Comparison of ENCODE assay signal across 11 cellular contexts in the genomic region with DNA sequence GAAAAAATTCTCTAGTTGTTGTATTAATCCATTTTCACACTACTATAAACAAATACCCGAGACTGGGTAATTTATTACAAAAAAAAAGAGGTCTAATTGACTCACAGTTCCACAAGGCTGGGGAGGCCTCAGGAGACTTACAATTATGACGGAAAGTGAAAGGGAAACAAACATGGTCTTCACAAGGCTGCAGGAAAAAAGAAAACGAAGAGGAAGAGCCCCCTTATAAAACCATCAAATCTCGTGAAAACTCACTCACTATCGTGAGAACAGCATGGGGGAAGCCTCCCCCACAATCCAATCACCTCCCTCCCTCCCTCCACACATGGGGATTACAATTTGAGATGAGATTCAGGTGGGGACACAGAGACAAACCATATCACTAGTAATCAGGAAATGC.
DNase-seq lines count a peak whose midpoint lies in the region; ATAC-seq, FAIRE-seq and TF ChIP-seq lines count a peak whose summit lies in the region.
"Had no signal": no experiment of that assay in that cellular context is flagged by ENCODE, and none has a peak within 500 bp of the region (broad histone marks: within the 10 kb centered on the region; RNA-seq: fewer than 3 reads in every experiment).

No MANE protein-coding gene starts in this region.

- 14 to 22% (median 20%) methylated on average over 5 of the region's 5 CpGs for WGBS in small intestine, 3 donors

- no peaks in the 10 kb centered on the region for H3K9me3 ChIP-seq in small intestine (ENCODE audit: control insufficient read depth, low read depth)

- peak overlapping the region in 1 of 2 donors; percentile 78 for H3K27ac ChIP-seq in small intestine (ENCODE audit: low read depth in 1 of 2, low read length in 1 of 2)
- H3K27ac ChIP-seq: cardiac muscle cell had no signal

- no peak for FAIRE-seq in small intestine (lab: Jason Lieb, UNC)

- H3K4me1 Mint-ChIP-seq in activated T-cell treated with anti-CD3 and anti-CD28 coated beads, Interleukin-2, amount 50 U/mL, for 4 hours (ENCODE audit: low read depth): peaks cover 8% of the 10 kb centered on the region
- peaks cover 6 to 14% (median 9%) of the 10 kb centered on the region in 3 donors for H3K4me1 Mint-ChIP-seq in T-cell

- H3K36me3 ChIP-seq in small intestine (ENCODE audit: control insufficient read depth in 2 of 2, insufficient read depth in 2 of 2, low read length in 2 of 2): no peaks in the 10 kb centered on the region
- H3K36me3 ChIP-seq: cardiac muscle cell had no signal

- H3K36me3 Mint-ChIP-seq in activated T-cell treated with anti-CD3 and anti-CD28 coated beads, Interleukin-2, amount 50 U/mL, for 4 hours (ENCODE audit: insufficient read depth): no peaks in the 10 kb centered on the region
- no peaks in the 10 kb centered on the region for H3K36me3 Mint-ChIP-seq in T-cell

- CTCF ChIA-PET in T-cell (lab: Charles Lee): no interaction called here

- no peaks in the 10 kb centered on the region for H3K27me3 ChIP-seq in small intestine (ENCODE audit: control insufficient read depth in 2 of 2, insufficient read depth in 2 of 2, low read length in 2 of 2)
- H3K27me3 ChIP-seq: cardiac muscle cell had no signal

- peak overlapping the region; percentile 62 for H3K4me3 Mint-ChIP-seq in activated T-cell treated with anti-CD3 and anti-CD28 coated beads, Interleukin-2, amount 50 U/mL, for 4 hours
- peak overlapping the region; percentile 35 to 50 (median 41) for H3K4me3 Mint-ChIP-seq in T-cell

- H3K27ac Mint-ChIP-seq in T-cell: peak overlapping the region; percentile 76 to 90

- no peaks in the 10 kb centered on the region for H3K9me3 Mint-ChIP-seq in activated T-cell treated with anti-CD3 and anti-CD28 coated beads, Interleukin-2, amount 50 U/mL, for 4 hours
- no peaks in the 10 kb centered on the region for H3K9me3 Mint-ChIP-seq in T-cell

- POLR2A ChIA-PET in T-cell (lab: Charles Lee): no interaction called here

- DNase-seq in activated T-cell treated with anti-CD3 and anti-CD28 coated beads, Interleukin-2, amount 50 U/mL, for 4 hours: no peak
- no peak for DNase-seq in activated T-cell treated with anti-CD3 and anti-CD28 coated beads, Interleukin-2, amount 50 U/mL, for 1 hour
- DNase-seq in T-cell (peak in 1 of 34 experiments; percentile 2), small intestine (peak; percentile 4), T-helper 9 cell (no peak)
- DNase-seq in stimulated activated naive CD4-positive, alpha-beta T cell (lab: John Stamatoyannopoulos, UW): no peak
- DNase-seq: islet precursor cell had no signal

- H3K27me3 Mint-ChIP-seq in activated T-cell treated with anti-CD3 and anti-CD28 coated beads, Interleukin-2, amount 50 U/mL, for 4 hours (ENCODE audit: low read depth): no peaks in the 10 kb centered on the region
- H3K27me3 Mint-ChIP-seq in T-cell: no peaks in the 10 kb centered on the region

- H3K4me1 ChIP-seq in small intestine (ENCODE audit: control insufficient read depth in 2 of 2, insufficient read depth in 1 of 2, low read depth in 1 of 2, low read length in 1 of 2): no peaks in the 10 kb centered on the region

- ATAC-seq in activated T-cell treated with anti-CD3 and anti-CD28 coated beads, Interleukin-2, amount 50 U/mL, for 4 hours: peak; percentile 51 to 65
- ATAC-seq in HG02798 (IDR thresholded peaks at IDR 0.05; ENCODE audit: poor library complexity, unreplicated experiment) (peak; percentile 63), T-cell (replicated peaks in 1 of 4) (peak in 2 of 4 experiments; percentile 34 to 56), SK-N-SH treated with all-trans-retinoic acid at 6 μM for 48 hours (no peak)

- H3K4me3 ChIP-seq in small intestine (ENCODE audit: low read depth in 1 of 2, low read length in 2 of 2): no peak overlapping the region
- H3K4me3 ChIP-seq: cardiac muscle cell, smooth muscle cell had no signal

TF ChIP-seq in SK-N-SH treated with all-trans-retinoic acid at 6 μM for 48 hours, 23 proteins besides CTCF, POLR2A, EP300 and RAD21:
- TF ChIP-seq, protein P1, sequence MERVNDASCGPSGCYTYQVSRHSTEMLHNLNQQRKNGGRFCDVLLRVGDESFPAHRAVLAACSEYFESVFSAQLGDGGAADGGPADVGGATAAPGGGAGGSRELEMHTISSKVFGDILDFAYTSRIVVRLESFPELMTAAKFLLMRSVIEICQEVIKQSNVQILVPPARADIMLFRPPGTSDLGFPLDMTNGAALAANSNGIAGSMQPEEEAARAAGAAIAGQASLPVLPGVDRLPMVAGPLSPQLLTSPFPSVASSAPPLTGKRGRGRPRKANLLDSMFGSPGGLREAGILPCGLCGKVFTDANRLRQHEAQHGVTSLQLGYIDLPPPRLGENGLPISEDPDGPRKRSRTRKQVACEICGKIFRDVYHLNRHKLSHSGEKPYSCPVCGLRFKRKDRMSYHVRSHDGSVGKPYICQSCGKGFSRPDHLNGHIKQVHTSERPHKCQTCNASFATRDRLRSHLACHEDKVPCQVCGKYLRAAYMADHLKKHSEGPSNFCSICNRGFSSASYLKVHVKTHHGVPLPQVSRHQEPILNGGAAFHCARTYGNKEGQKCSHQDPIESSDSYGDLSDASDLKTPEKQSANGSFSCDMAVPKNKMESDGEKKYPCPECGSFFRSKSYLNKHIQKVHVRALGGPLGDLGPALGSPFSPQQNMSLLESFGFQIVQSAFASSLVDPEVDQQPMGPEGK (CRISPR knock-in tag; IDR thresholded peaks at IDR 0.05; ENCODE audit: borderline replicate concordance): no peak
- TF ChIP-seq ZC3H10 (CRISPR knock-in tag; IDR thresholded peaks at IDR 0.05) (no peak), ARNTL (CRISPR knock-in tag; IDR thresholded peaks at IDR 0.05; ENCODE audit: borderline replicate concordance, low read depth) (no peak), RARB (CRISPR knock-in tag; IDR thresholded peaks at IDR 0.05) (no peak), ESRRG (CRISPR knock-in tag; IDR thresholded peaks at IDR 0.05) (no peak), ZFP30 (CRISPR knock-in tag; IDR thresholded peaks at IDR 0.05) (no peak), PPARA (CRISPR knock-in tag; IDR thresholded peaks at IDR 0.05; ENCODE audit: borderline replicate concordance) (no peak), TOX (CRISPR knock-in tag; IDR thresholded peaks at IDR 0.05; ENCODE audit: borderline replicate concordance) (no peak), GLIS3 (CRISPR knock-in tag; IDR thresholded peaks at IDR 0.05) (no peak)
- TF ChIP-seq, protein P2, sequence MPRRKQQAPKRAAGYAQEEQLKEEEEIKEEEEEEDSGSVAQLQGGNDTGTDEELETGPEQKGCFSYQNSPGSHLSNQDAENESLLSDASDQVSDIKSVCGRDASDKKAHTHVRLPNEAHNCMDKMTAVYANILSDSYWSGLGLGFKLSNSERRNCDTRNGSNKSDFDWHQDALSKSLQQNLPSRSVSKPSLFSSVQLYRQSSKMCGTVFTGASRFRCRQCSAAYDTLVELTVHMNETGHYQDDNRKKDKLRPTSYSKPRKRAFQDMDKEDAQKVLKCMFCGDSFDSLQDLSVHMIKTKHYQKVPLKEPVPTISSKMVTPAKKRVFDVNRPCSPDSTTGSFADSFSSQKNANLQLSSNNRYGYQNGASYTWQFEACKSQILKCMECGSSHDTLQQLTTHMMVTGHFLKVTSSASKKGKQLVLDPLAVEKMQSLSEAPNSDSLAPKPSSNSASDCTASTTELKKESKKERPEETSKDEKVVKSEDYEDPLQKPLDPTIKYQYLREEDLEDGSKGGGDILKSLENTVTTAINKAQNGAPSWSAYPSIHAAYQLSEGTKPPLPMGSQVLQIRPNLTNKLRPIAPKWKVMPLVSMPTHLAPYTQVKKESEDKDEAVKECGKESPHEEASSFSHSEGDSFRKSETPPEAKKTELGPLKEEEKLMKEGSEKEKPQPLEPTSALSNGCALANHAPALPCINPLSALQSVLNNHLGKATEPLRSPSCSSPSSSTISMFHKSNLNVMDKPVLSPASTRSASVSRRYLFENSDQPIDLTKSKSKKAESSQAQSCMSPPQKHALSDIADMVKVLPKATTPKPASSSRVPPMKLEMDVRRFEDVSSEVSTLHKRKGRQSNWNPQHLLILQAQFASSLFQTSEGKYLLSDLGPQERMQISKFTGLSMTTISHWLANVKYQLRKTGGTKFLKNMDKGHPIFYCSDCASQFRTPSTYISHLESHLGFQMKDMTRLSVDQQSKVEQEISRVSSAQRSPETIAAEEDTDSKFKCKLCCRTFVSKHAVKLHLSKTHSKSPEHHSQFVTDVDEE (CRISPR knock-in tag; IDR thresholded peaks at IDR 0.05): no peak
- TF ChIP-seq, protein P3, sequence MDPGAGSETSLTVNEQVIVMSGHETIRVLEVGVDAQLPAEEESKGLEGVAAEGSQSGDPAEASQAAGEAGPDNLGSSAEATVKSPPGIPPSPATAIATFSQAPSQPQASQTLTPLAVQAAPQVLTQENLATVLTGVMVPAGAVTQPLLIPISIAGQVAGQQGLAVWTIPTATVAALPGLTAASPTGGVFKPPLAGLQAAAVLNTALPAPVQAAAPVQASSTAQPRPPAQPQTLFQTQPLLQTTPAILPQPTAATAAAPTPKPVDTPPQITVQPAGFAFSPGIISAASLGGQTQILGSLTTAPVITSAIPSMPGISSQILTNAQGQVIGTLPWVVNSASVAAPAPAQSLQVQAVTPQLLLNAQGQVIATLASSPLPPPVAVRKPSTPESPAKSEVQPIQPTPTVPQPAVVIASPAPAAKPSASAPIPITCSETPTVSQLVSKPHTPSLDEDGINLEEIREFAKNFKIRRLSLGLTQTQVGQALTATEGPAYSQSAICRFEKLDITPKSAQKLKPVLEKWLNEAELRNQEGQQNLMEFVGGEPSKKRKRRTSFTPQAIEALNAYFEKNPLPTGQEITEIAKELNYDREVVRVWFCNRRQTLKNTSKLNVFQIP (CRISPR knock-in tag; IDR thresholded peaks at IDR 0.05; ENCODE audit: borderline replicate concordance, low read depth): no peak
TF ChIP-seq in SK-N-SH treated with all-trans-retinoic acid at 6 μM for 48 hours: peak in this region for 0.
